11 cellular contexts compared by ENCODE assay signal in the genomic region with DNA sequence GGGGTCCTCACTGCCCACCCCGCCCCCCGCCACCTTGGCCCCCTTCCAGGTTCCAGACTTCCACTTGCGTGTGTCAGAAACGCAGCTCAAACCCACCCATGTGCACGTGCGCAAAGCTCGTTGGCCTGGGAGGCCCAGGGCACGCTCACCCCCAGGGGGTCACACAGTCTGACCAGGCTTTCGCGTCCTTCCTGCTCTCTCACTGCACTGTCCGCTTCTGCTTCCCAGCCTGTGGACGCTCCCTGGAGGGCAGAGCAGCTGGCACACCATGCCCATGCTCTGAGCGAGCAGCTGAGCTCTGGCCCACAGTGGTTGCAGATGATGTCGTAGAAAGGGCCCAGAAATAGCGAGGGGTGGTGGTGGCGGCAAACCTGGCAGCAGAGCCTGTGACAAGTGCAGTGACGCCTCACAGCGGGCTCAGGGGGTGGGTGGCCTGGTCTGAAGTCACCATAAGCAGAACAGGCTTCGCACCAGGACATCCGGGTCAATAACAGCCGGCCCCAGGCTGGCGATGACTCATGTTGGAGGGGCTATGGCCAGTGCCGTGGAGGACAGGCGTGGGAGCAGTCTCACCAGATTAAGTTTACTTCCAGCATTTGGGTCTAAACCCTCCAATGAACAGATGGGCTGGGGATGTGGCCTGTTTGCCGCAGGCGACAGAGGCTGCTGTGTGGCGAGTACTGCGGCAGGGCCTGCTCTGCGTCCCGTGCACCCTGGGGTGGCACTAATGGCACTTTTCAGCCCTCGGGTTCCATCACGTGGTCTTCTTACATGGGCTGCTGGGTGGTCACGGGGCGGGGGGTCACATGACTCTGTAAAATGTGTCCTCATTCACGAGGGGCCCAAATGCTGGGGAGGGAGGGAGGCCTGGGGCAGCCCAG. TPM values are rescaled to one million over a fixed set of nuclear protein-coding genes. Genes with fewer than 3 reads are reported as not detected.
A peak's percentile ranks its signal among the peaks of the same experiment; 100 is the strongest.
DNase-seq lines count a peak whose midpoint lies in the region; TF ChIP-seq lines count a peak whose summit lies in the region.
"Had no signal": no experiment of that assay in that cellular context is flagged by ENCODE, and none has a peak within 500 bp of the region (broad histone marks: within the 10 kb centered on the region; RNA-seq: fewer than 3 reads in every experiment).

No MANE protein-coding gene starts in this region.

- no peak overlapping the region for H2BK5ac ChIP-seq in mesendoderm (ENCODE audit: low read length)

- H3K4me1 ChIP-seq in mesendoderm (ENCODE audit: control insufficient read depth, low read depth, low read length): no peaks in the 10 kb centered on the region
- no peaks in the 10 kb centered on the region for H3K4me1 ChIP-seq in uterus

- intact Hi-C loops in dorsolateral prefrontal cortex (cut with DNase I): loop anchor here in 1 of 2 donors (10.0 kb wide), 2 partner anchors 513 to 683 kb away; partner anchors contain the start of genes ATPAF2 and GID4
- intact Hi-C loops in activated T-helper 1 cell treated with anti-CD3 and anti-CD28 coated beads, Interleukin-12 subunit alpha, Interleukin-12 subunit beta, Interleukin-2, Interleukin-4 antibody, amounts not matched to agents 30 ng/mL and 10 ng/mL and 1 ng/mL, durations not matched to agents 14 hours and 24 hours and 36 hours (cut with micrococcal nuclease): no loop called here
- intact Hi-C loops in uterus (cut with DNase I; ENCODE audit: low total_unique reads): no loop called here

- no peak for TF ChIP-seq POLR2A in uterus (IDR thresholded peaks at IDR 0.05)

- H3K9ac ChIP-seq in mesendoderm (ENCODE audit: low read length): no peak overlapping the region

- H3K56ac ChIP-seq in mesendoderm (ENCODE audit: low read length): no peak overlapping the region

- no peaks in the 10 kb centered on the region for H3K9me3 Mint-ChIP-seq in activated T-helper 1 cell treated with anti-CD3 and anti-CD28 coated beads, Interleukin-12 subunit alpha, Interleukin-12 subunit beta, Interleukin-2, Interleukin-4 antibody, amounts not matched to agents 30 ng/mL and 10 ng/mL and 1 ng/mL, durations not matched to agents 14 hours and 24 hours and 36 hours
- H3K9me3 Mint-ChIP-seq: central memory CD8-positive, alpha-beta T cell had no signal

- WGBS in mesendoderm (ENCODE audit: extremely low coverage, insufficient coverage, low lambda C conversion rate): no CpG with 5 or more reads among the region's 35 CpGs

- H3K27ac Mint-ChIP-seq in activated T-helper 1 cell treated with anti-CD3 and anti-CD28 coated beads, Interleukin-12 subunit alpha, Interleukin-12 subunit beta, Interleukin-2, Interleukin-4 antibody, amounts not matched to agents 30 ng/mL and 10 ng/mL and 1 ng/mL, durations not matched to agents 14 hours and 24 hours and 36 hours: no peak overlapping the region
- H3K27ac Mint-ChIP-seq: CD4-positive, CD25-positive, alpha-beta regulatory T cell had no signal

- H4K8ac ChIP-seq in mesendoderm (ENCODE audit: low read depth, low read length): no peak overlapping the region

- TF ChIP-seq CTCF in dorsolateral prefrontal cortex (IDR thresholded peaks at IDR 0.05 in 54 of 56, conservative IDR thresholded peaks at IDR 0.05 in 2 of 56; ENCODE audit: low read depth in 1 of 56, partially characterized antibody in 56 of 56): peak in 1 of 56 donors; percentile 9
- no peak for TF ChIP-seq CTCF in uterus (IDR thresholded peaks at IDR 0.05)

- no peak overlapping the region for H2BK120ac ChIP-seq in mesendoderm (ENCODE audit: low read depth, low read length)

- H2BK15ac ChIP-seq in mesendoderm (replicated peaks; ENCODE audit: low read depth): no peak overlapping the region

- H3K36me3 Mint-ChIP-seq in activated T-helper 1 cell treated with anti-CD3 and anti-CD28 coated beads, Interleukin-12 subunit alpha, Interleukin-12 subunit beta, Interleukin-2, Interleukin-4 antibody, amounts not matched to agents 30 ng/mL and 10 ng/mL and 1 ng/mL, durations not matched to agents 14 hours and 24 hours and 36 hours (ENCODE audit: low read depth): no peaks in the 10 kb centered on the region
- H3K36me3 Mint-ChIP-seq: CD4-positive, CD25-positive, alpha-beta regulatory T cell had no signal

- H3K4ac ChIP-seq in mesendoderm (ENCODE audit: low read depth, low read length): no peak overlapping the region

- peak overlapping the region in 14 of 59 donors; percentile 4 to 62 (median 42) for H3K27ac ChIP-seq in dorsolateral prefrontal cortex
- no peak overlapping the region for H3K27ac ChIP-seq in mesendoderm (ENCODE audit: low read depth, low read length)
- H3K27ac ChIP-seq in uterus: no peak overlapping the region

- no peaks in the 10 kb centered on the region for H3K9me3 ChIP-seq in uterus

- H2AK5ac ChIP-seq in mesendoderm (ENCODE audit: low read length): no peak overlapping the region

- no peaks in the 10 kb centered on the region for H3K79me2 ChIP-seq in mesendoderm (ENCODE audit: control insufficient read depth, insufficient read depth, low read length)

- no peak overlapping the region for H4K5ac ChIP-seq in mesendoderm (ENCODE audit: low read length)

- no peaks in the 10 kb centered on the region for H3K27me3 ChIP-seq in dorsolateral prefrontal cortex
- no peaks in the 10 kb centered on the region for H3K27me3 ChIP-seq in mesendoderm (ENCODE audit: insufficient read depth, low read length, poor library complexity)
- H3K27me3 ChIP-seq in uterus: no peaks in the 10 kb centered on the region

- no peak overlapping the region for H3K4me3 Mint-ChIP-seq in activated T-helper 1 cell treated with anti-CD3 and anti-CD28 coated beads, Interleukin-12 subunit alpha, Interleukin-12 subunit beta, Interleukin-2, Interleukin-4 antibody, amounts not matched to agents 30 ng/mL and 10 ng/mL and 1 ng/mL, durations not matched to agents 14 hours and 24 hours and 36 hours
- H3K4me3 Mint-ChIP-seq: CD4-positive, CD25-positive, alpha-beta regulatory T cell; central memory CD8-positive, alpha-beta T cell had no signal

- no peaks in the 10 kb centered on the region for H3K79me1 ChIP-seq in mesendoderm (ENCODE audit: low read length)

- H3K4me1 Mint-ChIP-seq in activated T-helper 1 cell treated with anti-CD3 and anti-CD28 coated beads, Interleukin-12 subunit alpha, Interleukin-12 subunit beta, Interleukin-2, Interleukin-4 antibody, amounts not matched to agents 30 ng/mL and 10 ng/mL and 1 ng/mL, durations not matched to agents 14 hours and 24 hours and 36 hours (ENCODE audit: low read depth): no peaks in the 10 kb centered on the region
- H3K4me1 Mint-ChIP-seq: central memory CD8-positive, alpha-beta T cell had no signal

- no peak overlapping the region for H3K18ac ChIP-seq in mesendoderm (ENCODE audit: low read length)

- H3K4me3 ChIP-seq in dorsolateral prefrontal cortex (no peak overlapping the region), mesendoderm (ENCODE audit: low read length) (no peak overlapping the region), uterus (no peak overlapping the region)

- peak overlapping the region; percentile 37 for H3K23ac ChIP-seq in mesendoderm (ENCODE audit: low read length)

- H3K27me3 Mint-ChIP-seq in activated T-helper 1 cell treated with anti-CD3 and anti-CD28 coated beads, Interleukin-12 subunit alpha, Interleukin-12 subunit beta, Interleukin-2, Interleukin-4 antibody, amounts not matched to agents 30 ng/mL and 10 ng/mL and 1 ng/mL, durations not matched to agents 14 hours and 24 hours and 36 hours (ENCODE audit: insufficient read depth): no peaks in the 10 kb centered on the region
- H3K27me3 Mint-ChIP-seq: CD4-positive, CD25-positive, alpha-beta regulatory T cell had no signal

- DNase-seq in DMS53 treated with DMSO at 0.1 percent for 48 hours (lab: John Stamatoyannopoulos, UW; ENCODE audit: unreplicated experiment) (peak; percentile 14), NCI-H69 (lab: John Stamatoyannopoulos, UW) (peak; percentile 29), dorsolateral prefrontal cortex (peak in 6 of 10 donors; percentile 40 to 70 (median 66)), mesendoderm (peak; percentile 24), uterus (no peak), iPS-NIHi11 (ENCODE audit: low spot score) (no peak)
- DNase-seq in activated T-helper 1 cell treated with anti-CD3 and anti-CD28 coated beads, Interleukin-12 subunit alpha, Interleukin-12 subunit beta, Interleukin-2, Interleukin-4 antibody, amounts not matched to agents 30 ng/mL and 10 ng/mL and 1 ng/mL, durations not matched to agents 14 hours and 24 hours and 36 hours (ENCODE audit: low spot score): no peak
- DNase-seq in NK-92 treated with Interleukin-12 subunit alpha and Interleukin-12 subunit beta, amount 100 ng/mL, for 24 hours (lab: John Stamatoyannopoulos, UW): no peak
- DNase-seq: activated CD8-positive, alpha-beta memory T cell treated with anti-CD3 and anti-CD28 coated beads for 24 hours; CD4-positive, CD25-positive, alpha-beta regulatory T cell had no signal

- no peak overlapping the region for H3K4me2 ChIP-seq in mesendoderm (ENCODE audit: low read length)

- H3K36me3 ChIP-seq in mesendoderm (ENCODE audit: control insufficient read depth, insufficient read depth, low read length): no peaks in the 10 kb centered on the region
- no peaks in the 10 kb centered on the region for H3K36me3 ChIP-seq in uterus

RNA-seq across cellular contexts. Expression of gene NT5M, which starts 49.0 kb away (rescaled TPM):
- total RNA-seq in dorsolateral prefrontal cortex (10 to 100 TPM in 104 of 120 experiments, 1 to 10 TPM in 16; 7.4 to 19.5 (median 13.0) TPM), uterus (1 to 10 TPM in 3 of 4 donors, under 1 TPM in 1; 0.26 to 7.8 (median 2.8) TPM)
- 2.0 TPM for polyA plus RNA-seq in mesendoderm (2013, experiment 1 of 2)
- polyA plus RNA-seq in mesendoderm (2013, experiment 2 of 2): 2.2 TPM
- total RNA-seq in activated T-helper 1 cell treated with anti-CD3 and anti-CD28 coated beads, Interleukin-12 subunit alpha, Interleukin-12 subunit beta, Interleukin-2, Interleukin-4 antibody, amounts not matched to agents 30 ng/mL and 10 ng/mL and 1 ng/mL, durations not matched to agents 14 hours and 24 hours and 36 hours: 5.1 and 5.8 TPM in 2 replicates

Comparison
In these comparisons a context has a peak if more than half of its experiments do, and no peak if none do; other contexts are left out.
1. DNase-seq: peak in DMS53 treated with DMSO at 0.1 percent for 48 hours (single experiment), NCI-H69 (single experiment), dorsolateral prefrontal cortex (6 of 10) and mesendoderm (single experiment); none in activated T-helper 1 cell treated with anti-CD3 and anti-CD28 coated beads, Interleukin-12 subunit alpha, Interleukin-12 subunit beta, Interleukin-2, Interleukin-4 antibody, amounts not matched to agents 30 ng/mL and 10 ng/mL and 1 ng/mL, durations not matched to agents 14 hours and 24 hours and 36 hours (single experiment), NK-92 treated with Interleukin-12 subunit alpha and Interleukin-12 subunit beta, amount 100 ng/mL, for 24 hours (single experiment), uterus (0 of 2) and iPS-NIHi11 (single experiment).